ENCODE assay signal across 8 cellular contexts in genomic region chr14:103427485-103428443, GRCh38. TPM values are rescaled to one million over a fixed set of nuclear protein-coding genes. Genes with fewer than 3 reads are reported as not detected.
DNase-seq lines count a peak whose midpoint lies in the region; ATAC-seq and TF ChIP-seq lines count a peak whose summit lies in the region.

No MANE protein-coding gene starts in this region.

- TF ChIP-seq CTCF in adrenal gland (IDR thresholded peaks at IDR 0.05), result no peak

- no peak overlapping the region for H3K14ac ChIP-seq in mesenchymal stem cell (ENCODE audit: low read length in 2 of 2)

- H3K36me3 ChIP-seq in CD4-positive, CD25-positive, alpha-beta regulatory T cell (ENCODE audit: control insufficient read depth, insufficient read depth, low read length), result peaks cover 11% of the 10 kb centered on the region
- H3K36me3 ChIP-seq in adrenal gland (replicated peaks in 1 of 2), result no peaks in the 10 kb centered on the region
- H3K36me3 ChIP-seq in mesenchymal stem cell (ENCODE audit: control insufficient read depth in 1 of 2, insufficient read depth in 2 of 2, low read depth in 1 of 2, low read length in 2 of 2), result peaks cover 3 to 23% of the 10 kb centered on the region in 2 experiments

- H3K27ac Mint-ChIP-seq in CD4-positive, CD25-positive, alpha-beta regulatory T cell, result peak overlapping the region; percentile 51 to 65 (median 60)

- H2BK5ac ChIP-seq in mesenchymal stem cell (ENCODE audit: low read depth, low read length, poor library complexity, severe bottlenecking), result no peak overlapping the region

- no peak overlapping the region for H3K23ac ChIP-seq in mesenchymal stem cell (ENCODE audit: low read length in 2 of 2)

- H3K4me3 Mint-ChIP-seq in CD4-positive, CD25-positive, alpha-beta regulatory T cell, result peak overlapping the region in 1 of 4 donors; percentile 16

- intact Hi-C loops in adrenal gland (cut with DNase I), result no loop called here

- WGBS in adrenal gland, 4 donors, result 41 to 80% (median 54%) methylated on average over 2 to 3 of the region's 3 CpGs
- WGBS in mesenchymal stem cell, result 77% methylated on average over 2 of the region's 3 CpGs

- no peak overlapping the region for H3K4me2 ChIP-seq in mesenchymal stem cell (ENCODE audit: low read length, poor library complexity, severe bottlenecking)

- H4K8ac ChIP-seq in mesenchymal stem cell (ENCODE audit: low read length), result peak overlapping the region; percentile 28

- H3K4me3 ChIP-seq in CD4-positive, CD25-positive, alpha-beta regulatory T cell (ENCODE audit: low read depth, low read length), result no peak overlapping the region
- H3K4me3 ChIP-seq in adrenal gland (no peak overlapping the region), mesenchymal stem cell (ENCODE audit: insufficient read depth in 1 of 2, low read depth in 1 of 2, low read length in 2 of 2) (no peak overlapping the region)

- no peak overlapping the region for H3K4ac ChIP-seq in mesenchymal stem cell (ENCODE audit: low read depth in 1 of 2, low read length in 2 of 2)

- peak; percentile 44 to 58 for ATAC-seq in CD4-positive, CD25-positive, alpha-beta regulatory T cell (ENCODE audit: low read depth in 2 of 2)
- ATAC-seq in GM21447 (IDR thresholded peaks at IDR 0.05; ENCODE audit: unreplicated experiment) (no peak), HG02610 (IDR thresholded peaks at IDR 0.05; ENCODE audit: unreplicated experiment) (no peak), HG03139 (IDR thresholded peaks at IDR 0.05; ENCODE audit: unreplicated experiment) (no peak), GM21723 (IDR thresholded peaks at IDR 0.05; ENCODE audit: unreplicated experiment) (no peak)

- H3K4me1 ChIP-seq in CD4-positive, CD25-positive, alpha-beta regulatory T cell (ENCODE audit: control insufficient read depth, insufficient read depth, low read length, poor library complexity, severe bottlenecking), result peaks cover 23% of the 10 kb centered on the region
- H3K4me1 ChIP-seq in adrenal gland (replicated peaks in 1 of 2) (peaks cover 28 to 64% of the 10 kb centered on the region in 2 donors), mesenchymal stem cell (ENCODE audit: control insufficient read depth, insufficient read depth, low read depth, low read length) (peaks cover 5% of the 10 kb centered on the region)

- no peaks in the 10 kb centered on the region for H3K27me3 ChIP-seq in CD4-positive, CD25-positive, alpha-beta regulatory T cell (ENCODE audit: control insufficient read depth, insufficient read depth, low read length)
- H3K27me3 ChIP-seq in adrenal gland (no peaks in the 10 kb centered on the region), mesenchymal stem cell (ENCODE audit: control insufficient read depth in 1 of 2, insufficient read depth in 1 of 2, low read length in 2 of 2) (no peaks in the 10 kb centered on the region)

- H2BK120ac ChIP-seq in mesenchymal stem cell (ENCODE audit: low read depth, low read length), result no peak overlapping the region

- peak overlapping the region; percentile 42 for H3K9ac ChIP-seq in mesenchymal stem cell (ENCODE audit: low read length)

- H3K9me3 Mint-ChIP-seq in CD4-positive, CD25-positive, alpha-beta regulatory T cell, result no peaks in the 10 kb centered on the region

- peak in 1 of 3 donors; percentile 62 for DNase-seq in CD4-positive, CD25-positive, alpha-beta regulatory T cell
- DNase-seq in MV-4-11 (lab: John Stamatoyannopoulos, UW), result peak; percentile 94
- DNase-seq in adrenal gland, result peak; percentile 37 to 86 (median 62)
- DNase-seq in mesenchymal stem cell, result peak; percentile 73

- H2AFZ ChIP-seq in mesenchymal stem cell (ENCODE audit: low read depth, low read length), result no peak overlapping the region

- no peak overlapping the region for H3K18ac ChIP-seq in mesenchymal stem cell (ENCODE audit: low read depth in 1 of 2, low read length in 2 of 2)

- H3K36me3 Mint-ChIP-seq in CD4-positive, CD25-positive, alpha-beta regulatory T cell, result peaks cover 13% of the 10 kb centered on the region

- H3K9me3 ChIP-seq in CD4-positive, CD25-positive, alpha-beta regulatory T cell (ENCODE audit: control insufficient read depth in 2 of 2, low read length in 2 of 2), result no peaks in the 10 kb centered on the region
- no peaks in the 10 kb centered on the region for H3K9me3 ChIP-seq in adrenal gland (replicated peaks in 1 of 3)
- no peaks in the 10 kb centered on the region for H3K9me3 ChIP-seq in mesenchymal stem cell (ENCODE audit: control insufficient read depth, low read length)

- H2AK5ac ChIP-seq in mesenchymal stem cell (ENCODE audit: low read length, severe bottlenecking), result no peak overlapping the region

- H3K79me1 ChIP-seq in mesenchymal stem cell (replicated peaks; ENCODE audit: low read length, poor library complexity, severe bottlenecking), result peaks cover 16% of the 10 kb centered on the region

- H2BK12ac ChIP-seq in mesenchymal stem cell (ENCODE audit: low read length in 2 of 2), result no peak overlapping the region

- H3K4me1 Mint-ChIP-seq in CD4-positive, CD25-positive, alpha-beta regulatory T cell, result peaks cover 22 to 55% (median 36%) of the 10 kb centered on the region in 4 donors

- TF ChIP-seq POLR2A in adrenal gland (IDR thresholded peaks at IDR 0.05), result peak in 1 of 2 donors; percentile 25

- H4K91ac ChIP-seq in mesenchymal stem cell (ENCODE audit: low read length), result no peak overlapping the region

- no peaks in the 10 kb centered on the region for H3K27me3 Mint-ChIP-seq in CD4-positive, CD25-positive, alpha-beta regulatory T cell

- H3K27ac ChIP-seq in CD4-positive, CD25-positive, alpha-beta regulatory T cell (ENCODE audit: insufficient read depth, low read length, poor library complexity, severe bottlenecking), result peak overlapping the region; percentile 58
- H3K27ac ChIP-seq in adrenal gland, result peak overlapping the region in 4 of 5 donors; percentile 41 to 74 (median 54)
- no peak overlapping the region for H3K27ac ChIP-seq in mesenchymal stem cell (ENCODE audit: low read length, poor library complexity, severe bottlenecking)

- H2BK15ac ChIP-seq in mesenchymal stem cell (ENCODE audit: low read depth, poor library complexity, severe bottlenecking), result no peak overlapping the region

RNA-seq across cellular contexts. Expression of gene MARK3, which starts 42.5 kb away (rescaled TPM):
- 147 TPM for total RNA-seq in CD4-positive, CD25-positive, alpha-beta regulatory T cell
- polyA plus RNA-seq in CD4-positive, CD25-positive, alpha-beta regulatory T cell, result 10 to 100 TPM; 33.5 to 41.6 (median 36.1) TPM
- total RNA-seq in adrenal gland, result 100 to 1,000 TPM in 3 of 8 donors, 10 to 100 TPM in 5; 73.1 to 144 (median 94.6) TPM
- polyA plus RNA-seq in adrenal gland, result 100 to 1,000 TPM in 2 of 3 donors, 10 to 100 TPM in 1; 89.5 to 233 (median 172) TPM
- polyA plus RNA-seq in mesenchymal stem cell (2013, experiment 1 of 2), result 51.9 TPM
- 50.3 TPM for polyA plus RNA-seq in mesenchymal stem cell (2013, experiment 2 of 2)

Comparison
In these comparisons a context has a peak if more than half of its experiments do, and no peak if none do; other contexts are left out.
1. ATAC-seq: peak in CD4-positive, CD25-positive, alpha-beta regulatory T cell (2 of 2); none in GM21447 (single experiment), HG02610 (single experiment), HG03139 (single experiment) and GM21723 (single experiment).